In genomic region chr22:24302591-24302990, GRCh38 we compare ENCODE assay signal across 12 cellular contexts.
A peak's percentile ranks its signal among the peaks of the same experiment; 100 is the strongest.
DNase-seq lines count a peak whose midpoint lies in the region; ATAC-seq and TF ChIP-seq lines count a peak whose summit lies in the region.
"Had no signal": no experiment of that assay in that cellular context is flagged by ENCODE, and none has a peak within 500 bp of the region (broad histone marks: within the 10 kb centered on the region; RNA-seq: fewer than 3 reads in every experiment).

No MANE protein-coding gene starts in this region.

- peaks cover 47 to 69% (median 56%) of the 10 kb centered on the region in 10 experiments for H3K4me1 ChIP-seq in BLaER1 treated with 17β-estradiol and CSF1 and Interleukin-3, amounts not matched to agents 10 nM and 100 nM
- H3K4me1 ChIP-seq in duodenal mucosa (ENCODE audit: control insufficient read depth in 1 of 2, insufficient read depth in 2 of 2, low read length in 2 of 2): peaks cover 32 to 36% of the 10 kb centered on the region in 2 donors

- DNase-seq in NCI-H146 (lab: John Stamatoyannopoulos, UW) (peak; percentile 69), NCI-H128 (lab: John Stamatoyannopoulos, UW; ENCODE audit: unreplicated experiment) (no peak)
- no peak for DNase-seq in activated CD4-positive, alpha-beta T cell treated with anti-CD3 and anti-CD28 coated beads, Interleukin-2, amount 50 U/mL, for 1 hour
- DNase-seq: activated T-cell treated with anti-CD3 and anti-CD28 coated beads for 4 hours, H9, mammary epithelial cell, OCI-M1 had no signal

- H3K27me3 ChIP-seq in BLaER1 treated with 17β-estradiol and CSF1 and Interleukin-3, amounts not matched to agents 10 nM and 100 nM: no peaks in the 10 kb centered on the region
- no peaks in the 10 kb centered on the region for H3K27me3 ChIP-seq in duodenal mucosa (ENCODE audit: control insufficient read depth in 1 of 2, insufficient read depth in 2 of 2, low read length in 2 of 2)

- peak overlapping the region; percentile 34 to 95 (median 77) for H3K27ac Mint-ChIP-seq in nephron

- peaks cover 28% of the 10 kb centered on the region for H3K4me1 Mint-ChIP-seq in nephron
- H3K4me1 Mint-ChIP-seq: H9 had no signal

- no peak for ATAC-seq in HG03469 (IDR thresholded peaks at IDR 0.05; ENCODE audit: unreplicated experiment)
- ATAC-seq in HG03378 (IDR thresholded peaks at IDR 0.05; ENCODE audit: unreplicated experiment): no peak

- H3K36me3 ChIP-seq in BLaER1 treated with 17β-estradiol and CSF1 and Interleukin-3, amounts not matched to agents 10 nM and 100 nM: peaks cover 35 to 81% (median 50%) of the 10 kb centered on the region in 11 experiments
- H3K36me3 ChIP-seq in duodenal mucosa (ENCODE audit: control insufficient read depth in 1 of 2, insufficient read depth in 2 of 2, low read length in 2 of 2): peaks cover 0 to 4% of the 10 kb centered on the region in 2 donors

- H3K27me3 Mint-ChIP-seq in nephron (ENCODE audit: low read depth): no peaks in the 10 kb centered on the region

- peak overlapping the region; percentile 73 to 97 (median 86) for H3K4me2 ChIP-seq in BLaER1 treated with 17β-estradiol and CSF1 and Interleukin-3, amounts not matched to agents 10 nM and 100 nM

- peak overlapping the region in 6 of 11 experiments; percentile 1 to 53 (median 18); a peak in 7 of 22 replicates for H3K9ac ChIP-seq in BLaER1 treated with 17β-estradiol and CSF1 and Interleukin-3, amounts not matched to agents 10 nM and 100 nM
- H3K9ac ChIP-seq in duodenal mucosa (ENCODE audit: low read depth in 1 of 2, low read length in 2 of 2): no peak overlapping the region

- TF ChIP-seq CTCF in nephron (IDR thresholded peaks at IDR 0.05; ENCODE audit: unreplicated experiment in 3 of 3): no peak

- peaks cover 8% of the 10 kb centered on the region for H3K9me3 Mint-ChIP-seq in nephron

- H3K27ac ChIP-seq in BLaER1 treated with 17β-estradiol and CSF1 and Interleukin-3, amounts not matched to agents 10 nM and 100 nM: peak overlapping the region in 7 of 11 experiments; percentile 8 to 46 (median 23); a peak in 5 of 22 replicates
- peak overlapping the region; percentile 22 for H3K27ac ChIP-seq in duodenal mucosa (ENCODE audit: low read depth, low read length)

- peaks cover 15 to 82% (median 49%) of the 10 kb centered on the region in 11 experiments; a peak in 19 of 22 replicates for H4K20me1 ChIP-seq in BLaER1 treated with 17β-estradiol and CSF1 and Interleukin-3, amounts not matched to agents 10 nM and 100 nM

- H3K4me3 ChIP-seq in BLaER1 treated with 17β-estradiol and CSF1 and Interleukin-3, amounts not matched to agents 10 nM and 100 nM: peak overlapping the region in 3 of 10 experiments; percentile 7 to 24 (median 15); a peak in 3 of 20 replicates
- peak overlapping the region in 1 of 2 donors; percentile 11 for H3K4me3 ChIP-seq in duodenal mucosa (ENCODE audit: low read depth in 1 of 2, low read length in 2 of 2)

- peaks cover 0 to 14% (median 11%) of the 10 kb centered on the region in 11 experiments; a peak in 15 of 22 replicates for H3K9me3 ChIP-seq in BLaER1 treated with 17β-estradiol and CSF1 and Interleukin-3, amounts not matched to agents 10 nM and 100 nM (replicated peaks in 1 of 11)
- no peaks in the 10 kb centered on the region for H3K9me3 ChIP-seq in duodenal mucosa (ENCODE audit: control insufficient read depth in 1 of 2, low read length in 2 of 2)

- H3K4me3 Mint-ChIP-seq in nephron: peak overlapping the region in 1 of 3 experiments; percentile 42
- H3K4me3 Mint-ChIP-seq: H9 had no signal

- H3K36me3 Mint-ChIP-seq in nephron (ENCODE audit: low read depth): peaks cover 64% of the 10 kb centered on the region

Comparison
In these comparisons a context has a peak if more than half of its experiments do, and no peak if none do; other contexts are left out.
1. H3K9ac ChIP-seq: peak in BLaER1 treated with 17β-estradiol and CSF1 and Interleukin-3, amounts not matched to agents 10 nM and 100 nM (6 of 11); none in duodenal mucosa (0 of 2).